In genomic region chr1:101109791-101110190, GRCh38 we compare ENCODE assay signal across 1 cellular context.
TF ChIP-seq lines count a peak whose summit lies in the region.

No MANE protein-coding gene starts in this region.

TF ChIP-seq in HepG2, 621 proteins besides CTCF, POLR2A, EP300 and RAD21 (continued from another document):
- TF ChIP-seq ZBTB26 (CRISPR knock-in tag; IDR thresholded peaks at IDR 0.05; ENCODE audit: borderline replicate concordance) = no peak
- TF ChIP-seq ZNF331 (CRISPR knock-in tag; IDR thresholded peaks at IDR 0.05) = no peak
- TF ChIP-seq TOPORS (CRISPR knock-in tag; IDR thresholded peaks at IDR 0.05) = no peak
- TF ChIP-seq ZNF276 (CRISPR knock-in tag; IDR thresholded peaks at IDR 0.05; ENCODE audit: low read depth) = no peak
